In the genomic region with DNA sequence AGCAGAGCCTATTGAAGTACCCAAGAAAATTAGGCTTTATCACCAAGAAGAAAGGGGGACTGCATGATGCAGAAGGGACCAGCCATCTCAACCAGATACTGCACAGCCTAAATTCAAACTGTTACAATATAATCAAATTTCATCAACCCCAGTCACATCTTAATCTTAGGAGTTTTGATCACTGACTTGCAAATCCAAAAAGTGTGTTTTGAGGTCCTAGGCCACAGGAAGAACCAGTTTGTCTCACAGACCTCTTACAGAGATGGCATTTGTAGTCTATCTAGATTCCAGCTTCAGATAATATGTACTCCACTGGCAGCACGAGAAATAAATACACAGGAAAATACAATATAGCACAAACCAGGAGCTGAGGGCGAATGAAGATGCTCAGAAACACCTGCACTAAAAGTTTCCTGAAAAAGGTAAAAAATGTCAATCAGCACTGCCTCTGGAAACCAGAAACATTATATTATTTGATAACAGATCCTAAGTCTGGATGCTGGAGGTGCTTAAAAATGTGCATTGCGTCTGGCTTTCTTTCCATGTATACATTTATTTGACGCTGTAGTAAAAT, we compare ENCODE assay signal across 4 cellular contexts.
TF ChIP-seq lines count a peak whose summit lies in the region.

No MANE protein-coding gene starts in this region.

TF ChIP-seq in A549, 52 proteins besides CTCF, POLR2A, EP300 and RAD21:
- TF ChIP-seq CHD2 (IDR thresholded peaks at IDR 0.05; ENCODE audit: low read length, partially characterized antibody) (no peak), JUNB (IDR thresholded peaks at IDR 0.05) (no peak), CEBPB (IDR thresholded peaks at IDR 0.05) (no peak), TFCP2L1 (CRISPR knock-in tag; IDR thresholded peaks at IDR 0.05) (no peak), POLR2AphosphoS2 (conservative IDR thresholded peaks at IDR 0.05; ENCODE audit: low read length) (no peak)
- TF ChIP-seq, protein P1, sequence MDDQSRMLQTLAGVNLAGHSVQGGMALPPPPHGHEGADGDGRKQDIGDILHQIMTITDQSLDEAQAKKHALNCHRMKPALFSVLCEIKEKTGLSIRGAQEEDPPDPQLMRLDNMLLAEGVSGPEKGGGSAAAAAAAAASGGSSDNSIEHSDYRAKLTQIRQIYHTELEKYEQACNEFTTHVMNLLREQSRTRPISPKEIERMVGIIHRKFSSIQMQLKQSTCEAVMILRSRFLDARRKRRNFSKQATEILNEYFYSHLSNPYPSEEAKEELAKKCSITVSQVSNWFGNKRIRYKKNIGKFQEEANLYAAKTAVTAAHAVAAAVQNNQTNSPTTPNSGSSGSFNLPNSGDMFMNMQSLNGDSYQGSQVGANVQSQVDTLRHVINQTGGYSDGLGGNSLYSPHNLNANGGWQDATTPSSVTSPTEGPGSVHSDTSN (IDR thresholded peaks at IDR 0.05), result no peak
- TF ChIP-seq, protein P2, sequence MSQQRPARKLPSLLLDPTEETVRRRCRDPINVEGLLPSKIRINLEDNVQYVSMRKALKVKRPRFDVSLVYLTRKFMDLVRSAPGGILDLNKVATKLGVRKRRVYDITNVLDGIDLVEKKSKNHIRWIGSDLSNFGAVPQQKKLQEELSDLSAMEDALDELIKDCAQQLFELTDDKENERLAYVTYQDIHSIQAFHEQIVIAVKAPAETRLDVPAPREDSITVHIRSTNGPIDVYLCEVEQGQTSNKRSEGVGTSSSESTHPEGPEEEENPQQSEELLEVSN (IDR thresholded peaks at IDR 0.05; ENCODE audit: borderline replicate concordance, low read depth), result no peak
- TF ChIP-seq, protein P3, sequence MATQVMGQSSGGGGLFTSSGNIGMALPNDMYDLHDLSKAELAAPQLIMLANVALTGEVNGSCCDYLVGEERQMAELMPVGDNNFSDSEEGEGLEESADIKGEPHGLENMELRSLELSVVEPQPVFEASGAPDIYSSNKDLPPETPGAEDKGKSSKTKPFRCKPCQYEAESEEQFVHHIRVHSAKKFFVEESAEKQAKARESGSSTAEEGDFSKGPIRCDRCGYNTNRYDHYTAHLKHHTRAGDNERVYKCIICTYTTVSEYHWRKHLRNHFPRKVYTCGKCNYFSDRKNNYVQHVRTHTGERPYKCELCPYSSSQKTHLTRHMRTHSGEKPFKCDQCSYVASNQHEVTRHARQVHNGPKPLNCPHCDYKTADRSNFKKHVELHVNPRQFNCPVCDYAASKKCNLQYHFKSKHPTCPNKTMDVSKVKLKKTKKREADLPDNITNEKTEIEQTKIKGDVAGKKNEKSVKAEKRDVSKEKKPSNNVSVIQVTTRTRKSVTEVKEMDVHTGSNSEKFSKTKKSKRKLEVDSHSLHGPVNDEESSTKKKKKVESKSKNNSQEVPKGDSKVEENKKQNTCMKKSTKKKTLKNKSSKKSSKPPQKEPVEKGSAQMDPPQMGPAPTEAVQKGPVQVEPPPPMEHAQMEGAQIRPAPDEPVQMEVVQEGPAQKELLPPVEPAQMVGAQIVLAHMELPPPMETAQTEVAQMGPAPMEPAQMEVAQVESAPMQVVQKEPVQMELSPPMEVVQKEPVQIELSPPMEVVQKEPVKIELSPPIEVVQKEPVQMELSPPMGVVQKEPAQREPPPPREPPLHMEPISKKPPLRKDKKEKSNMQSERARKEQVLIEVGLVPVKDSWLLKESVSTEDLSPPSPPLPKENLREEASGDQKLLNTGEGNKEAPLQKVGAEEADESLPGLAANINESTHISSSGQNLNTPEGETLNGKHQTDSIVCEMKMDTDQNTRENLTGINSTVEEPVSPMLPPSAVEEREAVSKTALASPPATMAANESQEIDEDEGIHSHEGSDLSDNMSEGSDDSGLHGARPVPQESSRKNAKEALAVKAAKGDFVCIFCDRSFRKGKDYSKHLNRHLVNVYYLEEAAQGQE (IDR thresholded peaks at IDR 0.05), result no peak

TF ChIP-seq in IMR-90, 13 proteins besides CTCF, POLR2A, EP300 and RAD21:
- TF ChIP-seq, protein P4, sequence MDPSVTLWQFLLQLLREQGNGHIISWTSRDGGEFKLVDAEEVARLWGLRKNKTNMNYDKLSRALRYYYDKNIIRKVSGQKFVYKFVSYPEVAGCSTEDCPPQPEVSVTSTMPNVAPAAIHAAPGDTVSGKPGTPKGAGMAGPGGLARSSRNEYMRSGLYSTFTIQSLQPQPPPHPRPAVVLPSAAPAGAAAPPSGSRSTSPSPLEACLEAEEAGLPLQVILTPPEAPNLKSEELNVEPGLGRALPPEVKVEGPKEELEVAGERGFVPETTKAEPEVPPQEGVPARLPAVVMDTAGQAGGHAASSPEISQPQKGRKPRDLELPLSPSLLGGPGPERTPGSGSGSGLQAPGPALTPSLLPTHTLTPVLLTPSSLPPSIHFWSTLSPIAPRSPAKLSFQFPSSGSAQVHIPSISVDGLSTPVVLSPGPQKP (IDR thresholded peaks at IDR 0.05; ENCODE audit: borderline replicate concordance, low read depth, low read length), result no peak
- TF ChIP-seq, protein P5, sequence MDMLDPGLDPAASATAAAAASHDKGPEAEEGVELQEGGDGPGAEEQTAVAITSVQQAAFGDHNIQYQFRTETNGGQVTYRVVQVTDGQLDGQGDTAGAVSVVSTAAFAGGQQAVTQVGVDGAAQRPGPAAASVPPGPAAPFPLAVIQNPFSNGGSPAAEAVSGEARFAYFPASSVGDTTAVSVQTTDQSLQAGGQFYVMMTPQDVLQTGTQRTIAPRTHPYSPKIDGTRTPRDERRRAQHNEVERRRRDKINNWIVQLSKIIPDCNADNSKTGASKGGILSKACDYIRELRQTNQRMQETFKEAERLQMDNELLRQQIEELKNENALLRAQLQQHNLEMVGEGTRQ (IDR thresholded peaks at IDR 0.05; ENCODE audit: low read depth, low read length), result no peak
- no peak for TF ChIP-seq MXI1 (IDR thresholded peaks at IDR 0.05; ENCODE audit: borderline replicate concordance, low read depth, low read length)
- TF ChIP-seq NFE2L2 (IDR thresholded peaks at IDR 0.05; ENCODE audit: low read depth, low read length), result no peak
- TF ChIP-seq BHLHE40 (IDR thresholded peaks at IDR 0.05; ENCODE audit: low read depth, low read length), result no peak
- TF ChIP-seq RCOR1 (IDR thresholded peaks at IDR 0.05; ENCODE audit: insufficient replicate concordance, low read length), result no peak
- TF ChIP-seq SMC3 (IDR thresholded peaks at IDR 0.05; ENCODE audit: low read depth, low read length), result no peak

TF ChIP-seq in K562, 482 proteins besides CTCF, POLR2A, EP300 and RAD21 (continues in another document):
- TF ChIP-seq ZNF696 (CRISPR knock-in tag; conservative IDR thresholded peaks at IDR 0.05) (no peak), CBFA2T2 (conservative IDR thresholded peaks at IDR 0.05) (no peak), NR2C2 (CRISPR knock-in tag; IDR thresholded peaks at IDR 0.05) (no peak), NR2C2 (tag; IDR thresholded peaks at IDR 0.05) (0 out of 2 replicates have a peak, but pooled peaks have one; percentile 27), ZNF134 (CRISPR knock-in tag; conservative IDR thresholded peaks at IDR 0.05) (no peak), SNRNP70 (optimal IDR thresholded peaks at IDR 0.05; ENCODE audit: low read depth, low read length) (no peak), SP2 (IDR thresholded peaks at IDR 0.05; ENCODE audit: extremely low read depth, low read depth, low read length, poor library complexity, severe bottlenecking) (no peak), ZNF77 (CRISPR knock-in tag; IDR thresholded peaks at IDR 0.05) (no peak), GTF2A2 (tag; IDR thresholded peaks at IDR 0.05) (0 out of 2 replicates have a peak, but pooled peaks have one; percentile 60), ZNF217 (CRISPR knock-in tag; IDR thresholded peaks at IDR 0.05) (no peak), WHSC1 (IDR thresholded peaks at IDR 0.05; ENCODE audit: low read length) (no peak), ZNF444 (CRISPR knock-in tag; IDR thresholded peaks at IDR 0.05) (0 out of 2 replicates have a peak, but pooled peaks have one; percentile 24)
- TF ChIP-seq, protein P6, sequence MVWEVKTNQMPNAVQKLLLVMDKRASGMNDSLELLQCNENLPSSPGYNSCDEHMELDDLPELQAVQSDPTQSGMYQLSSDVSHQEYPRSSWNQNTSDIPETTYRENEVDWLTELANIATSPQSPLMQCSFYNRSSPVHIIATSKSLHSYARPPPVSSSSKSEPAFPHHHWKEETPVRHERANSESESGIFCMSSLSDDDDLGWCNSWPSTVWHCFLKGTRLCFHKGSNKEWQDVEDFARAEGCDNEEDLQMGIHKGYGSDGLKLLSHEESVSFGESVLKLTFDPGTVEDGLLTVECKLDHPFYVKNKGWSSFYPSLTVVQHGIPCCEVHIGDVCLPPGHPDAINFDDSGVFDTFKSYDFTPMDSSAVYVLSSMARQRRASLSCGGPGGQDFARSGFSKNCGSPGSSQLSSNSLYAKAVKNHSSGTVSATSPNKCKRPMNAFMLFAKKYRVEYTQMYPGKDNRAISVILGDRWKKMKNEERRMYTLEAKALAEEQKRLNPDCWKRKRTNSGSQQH (CRISPR knock-in tag; IDR thresholded peaks at IDR 0.05), result no peak
- TF ChIP-seq, protein P7, sequence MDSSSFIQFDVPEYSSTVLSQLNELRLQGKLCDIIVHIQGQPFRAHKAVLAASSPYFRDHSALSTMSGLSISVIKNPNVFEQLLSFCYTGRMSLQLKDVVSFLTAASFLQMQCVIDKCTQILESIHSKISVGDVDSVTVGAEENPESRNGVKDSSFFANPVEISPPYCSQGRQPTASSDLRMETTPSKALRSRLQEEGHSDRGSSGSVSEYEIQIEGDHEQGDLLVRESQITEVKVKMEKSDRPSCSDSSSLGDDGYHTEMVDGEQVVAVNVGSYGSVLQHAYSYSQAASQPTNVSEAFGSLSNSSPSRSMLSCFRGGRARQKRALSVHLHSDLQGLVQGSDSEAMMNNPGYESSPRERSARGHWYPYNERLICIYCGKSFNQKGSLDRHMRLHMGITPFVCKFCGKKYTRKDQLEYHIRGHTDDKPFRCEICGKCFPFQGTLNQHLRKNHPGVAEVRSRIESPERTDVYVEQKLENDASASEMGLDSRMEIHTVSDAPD (CRISPR knock-in tag; IDR thresholded peaks at IDR 0.05), result no peak
- TF ChIP-seq, protein P8, sequence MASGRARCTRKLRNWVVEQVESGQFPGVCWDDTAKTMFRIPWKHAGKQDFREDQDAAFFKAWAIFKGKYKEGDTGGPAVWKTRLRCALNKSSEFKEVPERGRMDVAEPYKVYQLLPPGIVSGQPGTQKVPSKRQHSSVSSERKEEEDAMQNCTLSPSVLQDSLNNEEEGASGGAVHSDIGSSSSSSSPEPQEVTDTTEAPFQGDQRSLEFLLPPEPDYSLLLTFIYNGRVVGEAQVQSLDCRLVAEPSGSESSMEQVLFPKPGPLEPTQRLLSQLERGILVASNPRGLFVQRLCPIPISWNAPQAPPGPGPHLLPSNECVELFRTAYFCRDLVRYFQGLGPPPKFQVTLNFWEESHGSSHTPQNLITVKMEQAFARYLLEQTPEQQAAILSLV (tag; IDR thresholded peaks at IDR 0.05), result no peak

TF ChIP-seq in GM23338, 12 proteins besides CTCF, POLR2A, EP300 and RAD21 (continues in another document):
- TF ChIP-seq EZH2 (IDR thresholded peaks at IDR 0.05; ENCODE audit: low read depth, unreplicated experiment), result no peak
- TF ChIP-seq NANOG (IDR thresholded peaks at IDR 0.05; ENCODE audit: borderline replicate concordance), result no peak
- no peak for TF ChIP-seq POLR2AphosphoS5 (IDR thresholded peaks at IDR 0.05; ENCODE audit: low read depth)
- TF ChIP-seq STAT1 (IDR thresholded peaks at IDR 0.05; ENCODE audit: unreplicated experiment), result no peak
- TF ChIP-seq, protein P9, sequence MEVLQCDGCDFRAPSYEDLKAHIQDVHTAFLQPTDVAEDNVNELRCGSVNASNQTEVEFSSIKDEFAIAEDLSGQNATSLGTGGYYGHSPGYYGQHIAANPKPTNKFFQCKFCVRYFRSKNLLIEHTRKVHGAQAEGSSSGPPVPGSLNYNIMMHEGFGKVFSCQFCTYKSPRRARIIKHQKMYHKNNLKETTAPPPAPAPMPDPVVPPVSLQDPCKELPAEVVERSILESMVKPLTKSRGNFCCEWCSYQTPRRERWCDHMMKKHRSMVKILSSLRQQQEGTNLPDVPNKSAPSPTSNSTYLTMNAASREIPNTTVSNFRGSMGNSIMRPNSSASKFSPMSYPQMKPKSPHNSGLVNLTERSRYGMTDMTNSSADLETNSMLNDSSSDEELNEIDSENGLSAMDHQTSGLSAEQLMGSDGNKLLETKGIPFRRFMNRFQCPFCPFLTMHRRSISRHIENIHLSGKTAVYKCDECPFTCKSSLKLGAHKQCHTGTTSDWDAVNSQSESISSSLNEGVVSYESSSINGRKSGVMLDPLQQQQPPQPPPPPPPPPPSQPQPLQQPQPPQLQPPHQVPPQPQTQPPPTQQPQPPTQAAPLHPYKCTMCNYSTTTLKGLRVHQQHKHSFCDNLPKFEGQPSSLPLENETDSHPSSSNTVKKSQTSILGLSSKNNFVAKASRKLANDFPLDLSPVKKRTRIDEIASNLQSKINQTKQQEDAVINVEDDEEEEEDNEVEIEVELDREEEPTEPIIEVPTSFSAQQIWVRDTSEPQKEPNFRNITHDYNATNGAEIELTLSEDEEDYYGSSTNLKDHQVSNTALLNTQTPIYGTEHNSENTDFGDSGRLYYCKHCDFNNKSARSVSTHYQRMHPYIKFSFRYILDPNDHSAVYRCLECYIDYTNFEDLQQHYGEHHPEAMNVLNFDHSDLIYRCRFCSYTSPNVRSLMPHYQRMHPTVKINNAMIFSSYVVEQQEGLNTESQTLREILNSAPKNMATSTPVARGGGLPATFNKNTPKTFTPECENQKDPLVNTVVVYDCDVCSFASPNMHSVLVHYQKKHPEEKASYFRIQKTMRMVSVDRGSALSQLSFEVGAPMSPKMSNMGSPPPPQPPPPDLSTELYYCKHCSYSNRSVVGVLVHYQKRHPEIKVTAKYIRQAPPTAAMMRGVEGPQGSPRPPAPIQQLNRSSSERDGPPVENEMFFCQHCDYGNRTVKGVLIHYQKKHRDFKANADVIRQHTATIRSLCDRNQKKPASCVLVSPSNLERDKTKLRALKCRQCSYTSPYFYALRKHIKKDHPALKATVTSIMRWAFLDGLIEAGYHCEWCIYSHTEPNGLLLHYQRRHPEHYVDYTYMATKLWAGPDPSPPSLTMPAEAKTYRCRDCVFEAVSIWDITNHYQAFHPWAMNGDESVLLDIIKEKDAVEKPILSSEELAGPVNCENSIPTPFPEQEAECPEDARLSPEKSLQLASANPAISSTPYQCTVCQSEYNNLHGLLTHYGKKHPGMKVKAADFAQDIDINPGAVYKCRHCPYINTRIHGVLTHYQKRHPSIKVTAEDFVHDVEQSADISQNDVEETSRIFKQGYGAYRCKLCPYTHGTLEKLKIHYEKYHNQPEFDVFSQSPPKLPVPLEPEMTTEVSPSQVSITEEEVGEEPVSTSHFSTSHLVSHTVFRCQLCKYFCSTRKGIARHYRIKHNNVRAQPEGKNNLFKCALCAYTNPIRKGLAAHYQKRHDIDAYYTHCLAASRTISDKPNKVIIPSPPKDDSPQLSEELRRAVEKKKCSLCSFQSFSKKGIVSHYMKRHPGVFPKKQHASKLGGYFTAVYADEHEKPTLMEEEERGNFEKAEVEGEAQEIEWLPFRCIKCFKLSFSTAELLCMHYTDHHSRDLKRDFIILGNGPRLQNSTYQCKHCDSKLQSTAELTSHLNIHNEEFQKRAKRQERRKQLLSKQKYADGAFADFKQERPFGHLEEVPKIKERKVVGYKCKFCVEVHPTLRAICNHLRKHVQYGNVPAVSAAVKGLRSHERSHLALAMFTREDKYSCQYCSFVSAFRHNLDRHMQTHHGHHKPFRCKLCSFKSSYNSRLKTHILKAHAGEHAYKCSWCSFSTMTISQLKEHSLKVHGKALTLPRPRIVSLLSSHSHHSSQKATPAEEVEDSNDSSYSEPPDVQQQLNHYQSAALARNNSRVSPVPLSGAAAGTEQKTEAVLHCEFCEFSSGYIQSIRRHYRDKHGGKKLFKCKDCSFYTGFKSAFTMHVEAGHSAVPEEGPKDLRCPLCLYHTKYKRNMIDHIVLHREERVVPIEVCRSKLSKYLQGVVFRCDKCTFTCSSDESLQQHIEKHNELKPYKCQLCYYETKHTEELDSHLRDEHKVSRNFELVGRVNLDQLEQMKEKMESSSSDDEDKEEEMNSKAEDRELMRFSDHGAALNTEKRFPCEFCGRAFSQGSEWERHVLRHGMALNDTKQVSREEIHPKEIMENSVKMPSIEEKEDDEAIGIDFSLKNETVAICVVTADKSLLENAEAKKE (CRISPR knock-in tag; IDR thresholded peaks at IDR 0.05), result no peak
- TF ChIP-seq ZNF114 (CRISPR knock-in tag; IDR thresholded peaks at IDR 0.05), result no peak
- TF ChIP-seq EZH2phosphoT487 (IDR thresholded peaks at IDR 0.05; ENCODE audit: unreplicated experiment), result no peak
- TF ChIP-seq CREB1 (CRISPR knock-in tag; IDR thresholded peaks at IDR 0.05; ENCODE audit: low read depth), result no peak
- TF ChIP-seq JUNB (IDR thresholded peaks at IDR 0.05; ENCODE audit: unreplicated experiment), result no peak
- no peak for TF ChIP-seq ZNF331 (CRISPR knock-in tag; IDR thresholded peaks at IDR 0.05; ENCODE audit: low read depth)
